Comparison of ENCODE assay signal across 18 cellular contexts in the genomic region with DNA sequence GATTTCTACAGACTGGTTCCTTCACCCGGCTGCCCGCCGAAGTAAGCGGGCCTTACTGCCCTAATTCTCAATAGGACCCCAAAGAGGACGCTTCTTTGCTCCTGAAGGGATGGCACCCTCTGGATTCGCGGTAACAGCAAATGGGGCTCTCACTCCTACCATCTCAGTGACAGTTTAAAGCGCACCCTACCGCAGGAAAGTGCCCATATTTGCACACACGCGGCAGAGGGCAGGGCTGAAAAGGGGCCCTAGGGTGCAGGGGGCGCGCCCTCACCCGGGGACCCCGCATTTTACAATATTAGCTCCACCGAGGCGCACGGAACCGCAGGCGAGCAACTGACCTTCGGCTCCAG. TPM values are rescaled to one million over a fixed set of nuclear protein-coding genes. Genes with fewer than 3 reads are reported as not detected.
A peak's percentile ranks its signal among the peaks of the same experiment; 100 is the strongest.
DNase-seq lines count a peak whose midpoint lies in the region; ATAC-seq and TF ChIP-seq lines count a peak whose summit lies in the region.
"Had no signal": no experiment of that assay in that cellular context is flagged by ENCODE, and none has a peak within 500 bp of the region (broad histone marks: within the 10 kb centered on the region; RNA-seq: fewer than 3 reads in every experiment).

No MANE protein-coding gene starts in this region.

- H3K4me3 ChIP-seq in heart right ventricle (peak overlapping the region in 9 of 10 donors; percentile 21 to 47 (median 30)), right atrium auricular region (peak overlapping the region in 1 of 2 donors; percentile 39), iPS-15b (ENCODE audit: low read depth, low read length) (peak overlapping the region; percentile 49), osteoblast (ENCODE audit: insufficient read depth, low read length) (peak overlapping the region; percentile 28)
- H3K4me3 ChIP-seq: A549, GM12878, thyroid gland had no signal

- peaks cover 16% of the 10 kb centered on the region for H3K4me1 Mint-ChIP-seq in activated CD8-positive, alpha-beta memory T cell treated with anti-CD3 and anti-CD28 coated beads, Interleukin-2, amount 10 ng/mL, durations not matched to agents 7 days and 5 days
- no peaks in the 10 kb centered on the region for H3K4me1 Mint-ChIP-seq in HFFc6 (ENCODE audit: low read depth)
- H3K4me1 Mint-ChIP-seq: central memory CD8-positive, alpha-beta T cell had no signal

- no peaks in the 10 kb centered on the region for H3K36me3 ChIP-seq in heart right ventricle
- H3K36me3 ChIP-seq in right atrium auricular region: no peaks in the 10 kb centered on the region
- H3K36me3 ChIP-seq in iPS-15b (ENCODE audit: control insufficient read depth, insufficient read depth, low read length): peaks cover 3% of the 10 kb centered on the region
- no peaks in the 10 kb centered on the region for H3K36me3 ChIP-seq in osteoblast (ENCODE audit: insufficient read depth, low read length)
- H3K36me3 ChIP-seq: thyroid gland had no signal

- no peak overlapping the region for H2AFZ ChIP-seq in osteoblast (ENCODE audit: low read length)

- H3K79me2 ChIP-seq in osteoblast (ENCODE audit: insufficient read depth, low read length): no peaks in the 10 kb centered on the region

- DNase-seq in heart right ventricle: no peak
- DNase-seq in right atrium auricular region (ENCODE audit: low spot score): no peak
- no peak for DNase-seq in osteoblast (ENCODE audit: insufficient read length, low spot score, missing footprints)
- DNase-seq in posterior cingulate gyrus: no peak
- DNase-seq in activated CD8-positive, alpha-beta memory T cell treated with anti-CD3 and anti-CD28 coated beads, Interleukin-2, amount 10 ng/mL, durations not matched to agents 7 days and 5 days: no peak
- DNase-seq in HFFc6: no peak
- DNase-seq in T-helper 1 cell: no peak
- DNase-seq: activated CD4-positive, CD25-positive, alpha-beta regulatory T cell treated with anti-CD3 and anti-CD28 coated beads, Interleukin-2, amount 50 U/mL, for 72 hours; CD8-positive, alpha-beta T cell; MM.1S; nucleus accumbens; T-helper 2 cell; thyroid gland had no signal

- no peaks in the 10 kb centered on the region for H4K20me1 ChIP-seq in osteoblast (ENCODE audit: insufficient read depth, low read length)

- TF ChIP-seq CTCF in heart right ventricle (IDR thresholded peaks at IDR 0.05): no peak
- no peak for TF ChIP-seq CTCF in right atrium auricular region (IDR thresholded peaks at IDR 0.05)
- no peak for TF ChIP-seq CTCF in osteoblast (IDR thresholded peaks at IDR 0.05; ENCODE audit: extremely low read depth, low read depth, low read length)
- no peak for TF ChIP-seq CTCF in HFFc6 (IDR thresholded peaks at IDR 0.05)

- peak overlapping the region; percentile 36 for H3K4me2 ChIP-seq in osteoblast (ENCODE audit: insufficient read depth, low read length)
- H3K4me2 ChIP-seq: A549 had no signal

- CTCF ChIA-PET in activated CD8-positive, alpha-beta memory T cell treated with anti-CD3 and anti-CD28 coated beads, Interleukin-2, amount 10 ng/mL, durations not matched to agents 7 days and 5 days (lab: Charles Lee): no interaction called here

- H3K27me3 ChIP-seq in heart right ventricle (peaks cover 0 to 27% (median 0%) of the 10 kb centered on the region in 7 donors), right atrium auricular region (no peaks in the 10 kb centered on the region), iPS-15b (ENCODE audit: control insufficient read depth, insufficient read depth, low read length) (peaks cover 51% of the 10 kb centered on the region), osteoblast (ENCODE audit: insufficient read depth, low read length) (peaks cover 39% of the 10 kb centered on the region)
- H3K27me3 ChIP-seq: thyroid gland had no signal

- no peak overlapping the region for H3K27ac Mint-ChIP-seq in activated CD8-positive, alpha-beta memory T cell treated with anti-CD3 and anti-CD28 coated beads, Interleukin-2, amount 10 ng/mL, durations not matched to agents 7 days and 5 days
- H3K27ac Mint-ChIP-seq in HFFc6: no peak overlapping the region
- H3K27ac Mint-ChIP-seq: CD8-positive, alpha-beta T cell had no signal

- H3K4me3 Mint-ChIP-seq in activated CD8-positive, alpha-beta memory T cell treated with anti-CD3 and anti-CD28 coated beads, Interleukin-2, amount 10 ng/mL, durations not matched to agents 7 days and 5 days: no peak overlapping the region
- no peak overlapping the region for H3K4me3 Mint-ChIP-seq in HFFc6
- H3K4me3 Mint-ChIP-seq: CD8-positive, alpha-beta T cell; central memory CD8-positive, alpha-beta T cell had no signal

- ATAC-seq in heart right ventricle: peak in 7 of 8 donors; percentile 16 to 40 (median 32)
- ATAC-seq in activated CD8-positive, alpha-beta memory T cell treated with anti-CD3 and anti-CD28 coated beads, Interleukin-2, amount 10 ng/mL, durations not matched to agents 7 days and 5 days: no peak
- ATAC-seq: A549; CD8-positive, alpha-beta T cell; GM12878 had no signal

- H3K9me3 ChIP-seq in heart right ventricle (no peaks in the 10 kb centered on the region), right atrium auricular region (no peaks in the 10 kb centered on the region), iPS-15b (ENCODE audit: control insufficient read depth, insufficient read depth, low read length) (no peaks in the 10 kb centered on the region), osteoblast (ENCODE audit: low read depth, low read length) (no peaks in the 10 kb centered on the region)
- H3K9me3 ChIP-seq: A549, thyroid gland had no signal

- H3K27me3 Mint-ChIP-seq in activated CD8-positive, alpha-beta memory T cell treated with anti-CD3 and anti-CD28 coated beads, Interleukin-2, amount 10 ng/mL, durations not matched to agents 7 days and 5 days: peaks cover 57% of the 10 kb centered on the region
- peaks cover 4% of the 10 kb centered on the region for H3K27me3 Mint-ChIP-seq in HFFc6 (ENCODE audit: insufficient read depth)
- H3K27me3 Mint-ChIP-seq: central memory CD8-positive, alpha-beta T cell had no signal

- H3K9ac ChIP-seq in iPS-15b (ENCODE audit: low read depth, low read length): no peak overlapping the region

- H3K4me1 ChIP-seq in heart right ventricle: peaks cover 0 to 22% (median 6%) of the 10 kb centered on the region in 9 donors
- H3K4me1 ChIP-seq in right atrium auricular region: peaks cover 0 to 14% of the 10 kb centered on the region in 2 donors
- peaks cover 2% of the 10 kb centered on the region for H3K4me1 ChIP-seq in iPS-15b (ENCODE audit: control insufficient read depth, insufficient read depth, low read length)
- no peaks in the 10 kb centered on the region for H3K4me1 ChIP-seq in osteoblast (ENCODE audit: insufficient read depth, low read length)
- H3K4me1 ChIP-seq: A549 had no signal

- intact Hi-C loops in heart right ventricle (cut with DNase I): no loop called here
- intact Hi-C loops in posterior cingulate gyrus (cut with DNase I): no loop called here

- peak overlapping the region in 2 of 10 donors; percentile 0 to 15 for H3K27ac ChIP-seq in heart right ventricle
- no peak overlapping the region for H3K27ac ChIP-seq in right atrium auricular region
- no peak overlapping the region for H3K27ac ChIP-seq in osteoblast (ENCODE audit: low read depth, low read length)
- H3K27ac ChIP-seq: A549, epithelial cell of prostate, thyroid gland had no signal

- H3K36me3 Mint-ChIP-seq in activated CD8-positive, alpha-beta memory T cell treated with anti-CD3 and anti-CD28 coated beads, Interleukin-2, amount 10 ng/mL, durations not matched to agents 7 days and 5 days: no peaks in the 10 kb centered on the region
- H3K36me3 Mint-ChIP-seq in HFFc6 (ENCODE audit: low read depth): no peaks in the 10 kb centered on the region; the same call in 1 of the 2 replicates
- H3K36me3 Mint-ChIP-seq: CD8-positive, alpha-beta T cell had no signal

- H3K9me3 Mint-ChIP-seq in activated CD8-positive, alpha-beta memory T cell treated with anti-CD3 and anti-CD28 coated beads, Interleukin-2, amount 10 ng/mL, durations not matched to agents 7 days and 5 days (ENCODE audit: low read depth): no peaks in the 10 kb centered on the region
- H3K9me3 Mint-ChIP-seq in HFFc6: no peaks in the 10 kb centered on the region
- H3K9me3 Mint-ChIP-seq: CD8-positive, alpha-beta T cell; central memory CD8-positive, alpha-beta T cell had no signal

- 36 to 48% methylated on average over 21 of the region's 21 CpGs for WGBS in heart right ventricle, 2 donors

RNA-seq across cellular contexts. Expression of gene UPB1, which starts 1.0 kb away (rescaled TPM):
- total RNA-seq in heart right ventricle: 1 to 10 TPM in 6 of 10 donors, under 1 TPM in 4; 0.45 to 2.7 (median 1.0) TPM
- 1 to 10 TPM in 1 of 2 donors, under 1 TPM in 1; 0.32 to 3.7 TPM for polyA plus RNA-seq in heart right ventricle
- total RNA-seq in right atrium auricular region: 1 to 10 TPM; 1.7 to 2.4 TPM
- total RNA-seq in osteoblast: under 0.01 TPM in 1 of 2 replicates, not detected in the other
- total RNA-seq in activated CD8-positive, alpha-beta memory T cell treated with anti-CD3 and anti-CD28 coated beads, Interleukin-2, amount 10 ng/mL, durations not matched to agents 7 days and 5 days: under 1 TPM; 0.09 to 0.14 TPM
- under 1 TPM in 4 of 6 experiments, not detected in 2; 0.07 to 0.14 (median 0.12) TPM for total RNA-seq in HFFc6 (2021; fragmentation: NEBNext Ultra II Directional; extraction: Animal tissue kit (Norgen Biotek cat#: 25700))
- total RNA-seq: thyroid gland had no signal
